1 cellular context compared by ENCODE assay signal in genomic region chr3:9553949-9554513, GRCh38.
TF ChIP-seq lines count a peak whose summit lies in the region.

No MANE protein-coding gene starts in this region.

TF ChIP-seq in A549, 52 proteins besides CTCF, POLR2A, EP300 and RAD21 (continued from another document):
- TF ChIP-seq REST (IDR thresholded peaks at IDR 0.05) = no peak
- no peak for TF ChIP-seq TP53 (CRISPR knock-in tag; IDR thresholded peaks at IDR 0.05)
TF ChIP-seq in A549: peak in this region for 0.
